In the genomic region with DNA sequence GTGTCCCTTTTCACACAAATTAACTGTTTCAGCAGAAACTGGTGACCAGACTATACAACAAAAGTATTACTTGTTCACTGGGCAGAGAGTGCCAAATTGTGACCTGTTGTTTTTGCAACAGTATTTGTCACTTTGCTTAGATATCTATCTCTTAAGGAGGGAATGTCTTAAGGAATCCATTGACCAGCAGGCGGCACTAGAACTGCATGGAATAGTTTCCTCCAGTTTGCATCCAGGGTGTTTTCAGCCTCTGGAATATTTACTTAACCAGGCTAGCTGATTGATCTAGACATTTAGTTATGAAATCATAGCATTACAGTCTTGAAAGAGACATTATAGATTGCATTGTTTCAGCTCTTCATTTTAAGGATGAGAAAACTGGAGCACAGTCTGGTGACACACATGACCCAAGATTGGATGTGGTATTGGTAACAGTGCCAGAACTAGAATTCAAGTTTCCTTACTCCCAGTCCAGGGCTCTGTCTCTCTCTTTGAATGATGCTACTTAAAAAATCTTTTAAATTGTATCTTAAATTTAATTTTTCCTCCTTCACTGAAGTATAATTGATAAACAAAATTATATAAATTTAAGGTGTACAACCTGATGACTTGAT, we compare ENCODE assay signal across 8 cellular contexts. TPM values are rescaled to one million over a fixed set of nuclear protein-coding genes. Genes with fewer than 3 reads are reported as not detected.
DNase-seq lines count a peak whose midpoint lies in the region; ATAC-seq, FAIRE-seq and TF ChIP-seq lines count a peak whose summit lies in the region.

No MANE protein-coding gene starts in this region.

- peaks cover 6% of the 10 kb centered on the region for H3K4me1 Mint-ChIP-seq in activated T-helper 17 cell treated with anti-CD3 and anti-CD28 coated beads, Interleukin-2, amount 50 U/mL, for 72 hours

- no peak overlapping the region for H3K27ac ChIP-seq in tibial artery

- DNase-seq in EH (ENCODE audit: low read depth) = peak; percentile 73
- DNase-seq in NCI-H1105 treated with DMSO at 0.1 percent for 48 hours (lab: John Stamatoyannopoulos, UW) = peak; percentile 27
- peak; percentile 69 for DNase-seq in astrocyte of the spinal cord (ENCODE audit: low read depth, low spot score)
- DNase-seq in islet precursor cell = peak; percentile 61
- peak in 1 of 2 donors; percentile 62 for DNase-seq in tibial artery
- DNase-seq in cerebellum (ENCODE audit: low spot score) = no peak

- H3K4me1 ChIP-seq in tibial artery = no peaks in the 10 kb centered on the region

- in situ Hi-C loops in astrocyte of the spinal cord (cut with HindIII; ENCODE audit: low sequenced_read_pairs) = no loop called here

- FAIRE-seq in A204.1 (lab: Jason Lieb, UNC) = peak; percentile 83

- no peaks in the 10 kb centered on the region for H3K9me3 ChIP-seq in tibial artery

- intact Hi-C loops in tibial artery (cut with DNase I; ENCODE audit: low total_unique reads) = no loop called here

- H3K4me3 Mint-ChIP-seq in activated T-helper 17 cell treated with anti-CD3 and anti-CD28 coated beads, Interleukin-2, amount 50 U/mL, for 72 hours = no peak overlapping the region

- H3K36me3 ChIP-seq in tibial artery = no peaks in the 10 kb centered on the region

- peaks cover 0 to 7% of the 10 kb centered on the region in 2 donors for H3K27me3 ChIP-seq in tibial artery

- H3K9me3 Mint-ChIP-seq in activated T-helper 17 cell treated with anti-CD3 and anti-CD28 coated beads, Interleukin-2, amount 50 U/mL, for 72 hours = peaks cover 3% of the 10 kb centered on the region

- peak; percentile 83 for TF ChIP-seq CTCF in astrocyte of the spinal cord (IDR thresholded peaks at IDR 0.05; ENCODE audit: low read depth, low read length)
- TF ChIP-seq CTCF in tibial artery (IDR thresholded peaks at IDR 0.05) = peak; percentile 64 to 73

- no peak for ATAC-seq in activated T-helper 17 cell treated with anti-CD3 and anti-CD28 coated beads, Interleukin-2, amount 50 U/mL, for 72 hours (replicated peaks)

- H3K27ac Mint-ChIP-seq in activated T-helper 17 cell treated with anti-CD3 and anti-CD28 coated beads, Interleukin-2, amount 50 U/mL, for 72 hours = no peak overlapping the region

- H3K27me3 Mint-ChIP-seq in activated T-helper 17 cell treated with anti-CD3 and anti-CD28 coated beads, Interleukin-2, amount 50 U/mL, for 72 hours = peaks cover 31% of the 10 kb centered on the region

- H3K36me3 Mint-ChIP-seq in activated T-helper 17 cell treated with anti-CD3 and anti-CD28 coated beads, Interleukin-2, amount 50 U/mL, for 72 hours (ENCODE audit: low read depth) = no peaks in the 10 kb centered on the region

- H3K4me3 ChIP-seq in astrocyte of the spinal cord (ENCODE audit: low read depth, low read length) = no peak overlapping the region
- no peak overlapping the region for H3K4me3 ChIP-seq in tibial artery

RNA-seq across cellular contexts. Expression of a gene that starts 16.9 kb away (rescaled TPM):
- not detected for total RNA-seq in activated T-helper 17 cell treated with anti-CD3 and anti-CD28 coated beads, Interleukin-2, amount 50 U/mL, for 72 hours
- total RNA-seq in cerebellum = not detected

RNA-seq across cellular contexts. Expression of a gene that starts 26.8 kb away (rescaled TPM):
- under 1 TPM; 0.03 to 0.11 TPM for total RNA-seq in activated T-helper 17 cell treated with anti-CD3 and anti-CD28 coated beads, Interleukin-2, amount 50 U/mL, for 72 hours
- total RNA-seq in cerebellum = 0.27 TPM

RNA-seq across cellular contexts. Expression of a gene that starts 53.2 kb away (rescaled TPM):
- total RNA-seq in activated T-helper 17 cell treated with anti-CD3 and anti-CD28 coated beads, Interleukin-2, amount 50 U/mL, for 72 hours = not detected
- total RNA-seq in cerebellum = not detected
